8 cellular contexts compared by ENCODE assay signal in genomic region chr5:125409101-125409495, GRCh38.
DNase-seq lines count a peak whose midpoint lies in the region; ATAC-seq, FAIRE-seq and TF ChIP-seq lines count a peak whose summit lies in the region.

No MANE protein-coding gene starts in this region.

- no peak overlapping the region for H4K91ac ChIP-seq in neuronal stem cell (ENCODE audit: low read depth, low read length, poor library complexity)

- no peak for TF ChIP-seq CTCF in spleen (IDR thresholded peaks at IDR 0.05 in 8 of 11, conservative IDR thresholded peaks at IDR 0.05 in 3 of 11)

- H3K27ac ChIP-seq in neuronal stem cell (replicated peaks; ENCODE audit: low read length) (peak overlapping the region; percentile 88), spleen (no peak overlapping the region)

- H2BK15ac ChIP-seq in neuronal stem cell (ENCODE audit: low read length): no peak overlapping the region

- peaks cover 36% of the 10 kb centered on the region for H3K4me1 ChIP-seq in endocrine pancreas (ENCODE audit: control insufficient read depth, insufficient read depth, low read length)
- H3K4me1 ChIP-seq in neuronal stem cell (ENCODE audit: control insufficient read depth in 2 of 2, insufficient read depth in 1 of 2, low read depth in 1 of 2, low read length in 2 of 2): peaks cover 31 to 45% of the 10 kb centered on the region in 2 donors
- peaks cover 0 to 29% (median 16%) of the 10 kb centered on the region in 6 donors for H3K4me1 ChIP-seq in spleen

- H3K27me3 ChIP-seq in endocrine pancreas (ENCODE audit: control insufficient read depth, insufficient read depth, low read length): no peaks in the 10 kb centered on the region
- no peaks in the 10 kb centered on the region for H3K27me3 ChIP-seq in neuronal stem cell (ENCODE audit: control insufficient read depth in 3 of 3, insufficient read depth in 3 of 3, low read depth in 1 of 3, low read length in 3 of 3)
- H3K27me3 ChIP-seq in spleen (replicated peaks in 1 of 7): no peaks in the 10 kb centered on the region

- no peak overlapping the region for H3K14ac ChIP-seq in neuronal stem cell (ENCODE audit: low read length)

- no peak for ATAC-seq in GM18868 (IDR thresholded peaks at IDR 0.05; ENCODE audit: unreplicated experiment)

- H3K36me3 ChIP-seq in endocrine pancreas (ENCODE audit: control insufficient read depth, insufficient read depth, low read length) (no peaks in the 10 kb centered on the region), neuronal stem cell (replicated peaks in 1 of 2; ENCODE audit: control insufficient read depth in 2 of 2, insufficient read depth in 2 of 2, low read length in 2 of 2) (peaks cover 0 to 2% of the 10 kb centered on the region in 2 donors), spleen (no peaks in the 10 kb centered on the region)

- peak overlapping the region; percentile 75 for H3K4me3 ChIP-seq in endocrine pancreas (ENCODE audit: control insufficient read depth, insufficient read depth, low read length)
- no peak overlapping the region for H3K4me3 ChIP-seq in neuronal stem cell (ENCODE audit: low read length in 2 of 2)
- H3K4me3 ChIP-seq in spleen: no peak overlapping the region

- intact Hi-C loops in spleen (cut with DNase I; ENCODE audit: low total_unique reads): no loop called here

- no peak overlapping the region for H3K4ac ChIP-seq in neuronal stem cell (ENCODE audit: low read length)

- H3K18ac ChIP-seq in neuronal stem cell (ENCODE audit: low read length): no peak overlapping the region

- no peak overlapping the region for H2AK5ac ChIP-seq in neuronal stem cell (ENCODE audit: low read depth, low read length)

- DNase-seq in Daoy (ENCODE audit: low read depth) (peak; percentile 89), NCI-H748 (lab: John Stamatoyannopoulos, UW; ENCODE audit: unreplicated experiment) (peak; percentile 97), neuronal stem cell (ENCODE audit: low spot score) (peak; percentile 40), H54 (ENCODE audit: insufficient read length, low spot score) (no peak), spleen (no peak), NK-92 (lab: John Stamatoyannopoulos, UW; ENCODE audit: unreplicated experiment) (no peak)

- H3K9me3 ChIP-seq in endocrine pancreas (ENCODE audit: control insufficient read depth, low read length) (no peaks in the 10 kb centered on the region), neuronal stem cell (replicated peaks in 1 of 2; ENCODE audit: control insufficient read depth in 2 of 2, insufficient read depth in 1 of 2, low read depth in 1 of 2, low read length in 2 of 2) (peaks cover 3 to 34% of the 10 kb centered on the region in 2 donors), spleen (peaks cover 0 to 14% (median 4%) of the 10 kb centered on the region in 8 donors)

- H3K79me1 ChIP-seq in neuronal stem cell (ENCODE audit: low read depth, low read length): no peaks in the 10 kb centered on the region

- TF ChIP-seq POLR2A in H54 (IDR thresholded peaks at IDR 0.05; ENCODE audit: low read depth, low read length): no peak
- TF ChIP-seq POLR2A in spleen (IDR thresholded peaks at IDR 0.05): no peak

- H2BK12ac ChIP-seq in neuronal stem cell (ENCODE audit: low read length): no peak overlapping the region

- no peak overlapping the region for H2BK120ac ChIP-seq in neuronal stem cell (ENCODE audit: low read depth, low read length)

- H3K23ac ChIP-seq in neuronal stem cell (ENCODE audit: low read depth, low read length, poor library complexity): no peak overlapping the region

- H2AFZ ChIP-seq in neuronal stem cell (ENCODE audit: low read length): peak overlapping the region; percentile 2

- no CpG with 5 or more reads among the region's 6 CpGs for WGBS in neuronal stem cell (ENCODE audit: extremely low coverage in 2 of 2, insufficient read length in 2 of 2, insufficient replicate concordance in 1 of 2), 2 donors
- 91 to 96% (median 93%) methylated on average over 6 of the region's 6 CpGs for WGBS in spleen, 5 donors

- H2BK5ac ChIP-seq in neuronal stem cell (ENCODE audit: low read length): no peak overlapping the region

- H3K4me2 ChIP-seq in neuronal stem cell (ENCODE audit: insufficient read depth, low read length, poor library complexity, severe bottlenecking): no peak overlapping the region

- H3K9ac ChIP-seq in endocrine pancreas (ENCODE audit: control insufficient read depth, insufficient read depth, low read length): no peak overlapping the region
- H3K9ac ChIP-seq in neuronal stem cell (ENCODE audit: low read depth, low read length, poor library complexity): no peak overlapping the region

- no peak overlapping the region for H4K8ac ChIP-seq in neuronal stem cell (ENCODE audit: low read depth, low read length)

- no peak for FAIRE-seq in H54 (lab: Jason Lieb, UNC)

Comparison
In these comparisons a context has a peak if more than half of its experiments do, and no peak if none do; other contexts are left out.
1. DNase-seq: peak in Daoy (single experiment), NCI-H748 (single experiment) and neuronal stem cell (single experiment); none in H54 (single experiment), spleen (single experiment) and NK-92 (single experiment).